3 cellular contexts compared by ENCODE assay signal in the genomic region with DNA sequence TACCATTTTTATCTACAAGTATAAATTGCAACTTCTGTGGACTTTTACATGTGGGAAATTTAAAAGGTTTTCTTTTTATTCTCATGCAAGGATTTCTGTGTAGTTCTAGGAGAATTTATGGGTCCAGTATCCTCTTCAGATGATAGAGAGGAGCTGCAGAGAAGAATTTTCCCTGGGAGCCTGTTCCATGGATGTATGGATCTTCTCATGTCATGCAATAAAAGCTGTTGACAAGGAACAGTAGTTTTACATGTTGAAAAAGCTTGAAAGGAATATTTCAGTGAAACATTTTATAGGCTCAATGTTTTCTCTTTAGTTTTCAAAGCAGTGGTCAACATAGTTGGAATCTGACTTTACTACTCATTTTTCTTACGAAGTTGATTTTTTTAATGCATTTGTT.
"Had no signal": no experiment of that assay in that cellular context is flagged by ENCODE, and none has a peak within 500 bp of the region (broad histone marks: within the 10 kb centered on the region; RNA-seq: fewer than 3 reads in every experiment).

No MANE protein-coding gene starts in this region.

- ATAC-seq: GM12878 had no signal

- H3K4me3 ChIP-seq: GM12878 had no signal

- DNase-seq: GDM1, GF-D8 had no signal
